9 cellular contexts compared by ENCODE assay signal in genomic region chr6:11324453-11325023, GRCh38.
DNase-seq lines count a peak whose midpoint lies in the region; ATAC-seq lines count a peak whose summit lies in the region.
"Had no signal": no experiment of that assay in that cellular context is flagged by ENCODE, and none has a peak within 500 bp of the region (broad histone marks: within the 10 kb centered on the region; RNA-seq: fewer than 3 reads in every experiment).

No MANE protein-coding gene starts in this region.

- no peaks in the 10 kb centered on the region for H3K9me3 ChIP-seq in aorta (ENCODE audit: control insufficient read depth, low read length)

- peak overlapping the region; percentile 58 for H3K4me3 Mint-ChIP-seq in activated naive CD8-positive, alpha-beta T cell treated with anti-CD3 and anti-CD28 coated beads for 36 hours
- peak overlapping the region; percentile 55 to 64 for H3K4me3 Mint-ChIP-seq in stimulated activated naive B cell treated with anti-CD40 and anti-IgM and Interleukin-4, amounts not matched to agents 10 μg/mL and 1 μg/mL and 100 μg/mL, for 72 hours

- 96 to 97% methylated on average over 6 of the region's 6 CpGs for WGBS in aorta, 2 donors

- H3K4me1 ChIP-seq in aorta (ENCODE audit: control insufficient read depth in 1 of 2, insufficient read depth in 2 of 2, low read length in 2 of 2), result no peaks in the 10 kb centered on the region

- H3K27me3 Mint-ChIP-seq in activated naive CD8-positive, alpha-beta T cell treated with anti-CD3 and anti-CD28 coated beads for 36 hours, result no peaks in the 10 kb centered on the region
- no peaks in the 10 kb centered on the region for H3K27me3 Mint-ChIP-seq in stimulated activated naive B cell treated with anti-CD40 and anti-IgM and Interleukin-4, amounts not matched to agents 10 μg/mL and 1 μg/mL and 100 μg/mL, for 72 hours

- H3K36me3 ChIP-seq in aorta (ENCODE audit: control insufficient read depth in 1 of 2, insufficient read depth in 2 of 2, low read length in 1 of 2), result no peaks in the 10 kb centered on the region

- no peak overlapping the region for H3K27ac ChIP-seq in aorta (ENCODE audit: low read depth in 1 of 2, low read length in 2 of 2)

- peak overlapping the region; percentile 87 for H3K27ac Mint-ChIP-seq in activated naive CD8-positive, alpha-beta T cell treated with anti-CD3 and anti-CD28 coated beads for 36 hours
- peak overlapping the region; percentile 43 for H3K27ac Mint-ChIP-seq in stimulated activated naive B cell treated with anti-CD40 and anti-IgM and Interleukin-4, amounts not matched to agents 10 μg/mL and 1 μg/mL and 100 μg/mL, for 72 hours

- DNase-seq in activated T-cell treated with anti-CD3 and anti-CD28 coated beads for 24 hours (ENCODE audit: low read depth), result peak; percentile 60
- no peak for DNase-seq in activated T-cell treated with anti-CD3 and anti-CD28 coated beads, Interleukin-2, amount 50 U/mL, for 1 hour
- DNase-seq in activated naive CD8-positive, alpha-beta T cell treated with anti-CD3 and anti-CD28 coated beads for 36 hours, result peak; percentile 65
- DNase-seq in stimulated activated naive B cell treated with anti-CD40 and anti-IgM and Interleukin-4, amounts not matched to agents 10 μg/mL and 1 μg/mL and 100 μg/mL, for 72 hours, result no peak
- no peak for DNase-seq in aorta
- no peak for DNase-seq in D341Med (ENCODE audit: low spot score)
- no peak for DNase-seq in nucleus accumbens (lab: John Stamatoyannopoulos, UW)
- DNase-seq: KG1 had no signal

- ATAC-seq in HG03175 (IDR thresholded peaks at IDR 0.05; ENCODE audit: unreplicated experiment) (peak; percentile 60), aorta (ENCODE audit: low FRiP score) (no peak)
- ATAC-seq in stimulated activated naive B cell treated with anti-CD40 and anti-IgM and Interleukin-4, amounts not matched to agents 10 μg/mL and 1 μg/mL and 100 μg/mL, for 72 hours (replicated peaks), result peak; percentile 91 to 95

- H3K27me3 ChIP-seq in aorta (ENCODE audit: control insufficient read depth in 1 of 2, insufficient read depth in 2 of 2, low read length in 1 of 2), result no peaks in the 10 kb centered on the region

- no peak overlapping the region for H3K4me3 ChIP-seq in aorta (ENCODE audit: low read length in 2 of 2)

- intact Hi-C loops in aorta (cut with DNase I), result no loop called here

- peaks cover 54% of the 10 kb centered on the region for H3K4me1 Mint-ChIP-seq in activated naive CD8-positive, alpha-beta T cell treated with anti-CD3 and anti-CD28 coated beads for 36 hours
- peaks cover 53 to 77% of the 10 kb centered on the region in 2 donors for H3K4me1 Mint-ChIP-seq in stimulated activated naive B cell treated with anti-CD40 and anti-IgM and Interleukin-4, amounts not matched to agents 10 μg/mL and 1 μg/mL and 100 μg/mL, for 72 hours

- H3K9me3 Mint-ChIP-seq in activated naive CD8-positive, alpha-beta T cell treated with anti-CD3 and anti-CD28 coated beads for 36 hours, result no peaks in the 10 kb centered on the region
- no peaks in the 10 kb centered on the region for H3K9me3 Mint-ChIP-seq in stimulated activated naive B cell treated with anti-CD40 and anti-IgM and Interleukin-4, amounts not matched to agents 10 μg/mL and 1 μg/mL and 100 μg/mL, for 72 hours

- H3K36me3 Mint-ChIP-seq in activated naive CD8-positive, alpha-beta T cell treated with anti-CD3 and anti-CD28 coated beads for 36 hours, result peaks cover 45% of the 10 kb centered on the region
- H3K36me3 Mint-ChIP-seq in stimulated activated naive B cell treated with anti-CD40 and anti-IgM and Interleukin-4, amounts not matched to agents 10 μg/mL and 1 μg/mL and 100 μg/mL, for 72 hours, result peaks cover 22 to 41% of the 10 kb centered on the region in 2 donors

Comparison
In these comparisons a context has a peak if more than half of its experiments do, and no peak if none do; other contexts are left out.
1. DNase-seq: peak in activated T-cell treated with anti-CD3 and anti-CD28 coated beads for 24 hours (single experiment) and activated naive CD8-positive, alpha-beta T cell treated with anti-CD3 and anti-CD28 coated beads for 36 hours (single experiment); none in activated T-cell treated with anti-CD3 and anti-CD28 coated beads, Interleukin-2, amount 50 U/mL, for 1 hour (single experiment), stimulated activated naive B cell treated with anti-CD40 and anti-IgM and Interleukin-4, amounts not matched to agents 10 μg/mL and 1 μg/mL and 100 μg/mL, for 72 hours (single experiment), aorta (0 of 2), D341Med (single experiment) and nucleus accumbens (0 of 56).